ENCODE assay signal across 13 cellular contexts in the genomic region with DNA sequence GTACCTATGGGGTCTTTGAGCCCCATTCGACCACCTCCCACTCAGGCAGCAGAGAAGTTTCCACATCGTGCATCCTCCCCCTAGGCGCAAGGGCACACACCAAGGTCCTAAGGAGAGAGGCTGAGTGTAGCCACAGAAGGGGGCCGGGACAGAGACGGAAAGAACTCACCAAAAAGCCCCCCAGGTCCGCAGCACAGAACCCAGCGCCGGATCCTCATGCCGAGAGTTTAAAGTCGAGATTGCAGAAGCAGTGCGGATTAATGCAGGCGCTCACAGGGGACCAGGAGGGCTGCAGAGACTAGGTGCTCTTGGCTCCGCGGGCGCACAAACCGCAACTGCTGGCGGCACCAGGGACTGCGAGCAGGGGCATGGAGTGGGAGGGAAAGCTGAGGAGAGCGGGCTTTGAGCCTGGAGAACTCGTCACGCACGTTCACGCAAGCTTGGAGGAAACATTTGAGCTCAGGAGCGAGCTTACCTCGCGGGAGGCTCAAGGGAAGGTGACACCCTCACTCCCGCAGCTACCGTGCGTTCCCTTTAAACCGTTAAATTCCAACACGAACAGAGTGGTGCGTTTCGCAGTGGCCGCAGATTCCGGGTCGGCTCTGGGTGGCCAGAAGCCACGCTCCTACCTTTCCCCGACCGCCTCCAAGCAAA. TPM values are rescaled to one million over a fixed set of nuclear protein-coding genes. Genes with fewer than 3 reads are reported as not detected.
DNase-seq lines count a peak whose midpoint lies in the region; ATAC-seq and TF ChIP-seq lines count a peak whose summit lies in the region.
"Had no signal": no experiment of that assay in that cellular context is flagged by ENCODE, and none has a peak within 500 bp of the region (broad histone marks: within the 10 kb centered on the region; RNA-seq: fewer than 3 reads in every experiment).

No MANE protein-coding gene starts in this region.

- no peak overlapping the region for H3K9ac ChIP-seq in endodermal cell (ENCODE audit: extremely low read depth, low read length, poor library complexity, severe bottlenecking)
- no peak overlapping the region for H3K9ac ChIP-seq in rectal smooth muscle tissue (ENCODE audit: low read length)

- H3K27me3 Mint-ChIP-seq in endodermal cell (ENCODE audit: insufficient read depth): peaks cover 88% of the 10 kb centered on the region

- TF ChIP-seq CTCF in endodermal cell (conservative IDR thresholded peaks at IDR 0.05): peak; percentile 52

- 34 to 36% methylated on average over 22 to 39 of the region's 39 CpGs for WGBS in endodermal cell (ENCODE audit: insufficient coverage in 1 of 2, insufficient read length in 1 of 2), 2 experiments

- H3K36me3 Mint-ChIP-seq in endodermal cell (ENCODE audit: low read depth): no peaks in the 10 kb centered on the region

- DNase-seq in NCI-H510A (lab: John Stamatoyannopoulos, UW) (peak; percentile 0), NCI-H510A treated with DMSO at 0.1 percent for 48 hours (lab: John Stamatoyannopoulos, UW) (no peak), HuH-7 (ENCODE audit: low spot score) (peak; percentile 45), endodermal cell (peak; percentile 77), left lobe of liver (ENCODE audit: low spot score) (no peak)
- DNase-seq: activated CD4-positive, alpha-beta T cell treated with anti-CD3 and anti-CD28 coated beads, Interleukin-2, amount 50 U/mL, for 4 hours; IMR-90; naive thymus-derived CD8-positive, alpha-beta T cell; NCI-H187 had no signal

- no peaks in the 10 kb centered on the region for H3K9me3 Mint-ChIP-seq in endodermal cell

- H3K27me3 ChIP-seq in endodermal cell (ENCODE audit: control insufficient read depth, insufficient read depth, low read length, poor library complexity, severe bottlenecking) (peaks cover 99% of the 10 kb centered on the region), rectal smooth muscle tissue (ENCODE audit: control insufficient read depth, insufficient read depth, low read length) (peaks cover 29% of the 10 kb centered on the region)

- H3K4me3 ChIP-seq in endodermal cell (ENCODE audit: low read length): no peak overlapping the region
- H3K4me3 ChIP-seq in rectal smooth muscle tissue (ENCODE audit: low read length): peak overlapping the region; percentile 55
- H3K4me3 ChIP-seq: tibial nerve had no signal

- no peak for ATAC-seq in GM18909 (IDR thresholded peaks at IDR 0.05; ENCODE audit: poor library complexity, unreplicated experiment)
- ATAC-seq in left lobe of liver: no peak
- no peak for ATAC-seq in GM21447 (IDR thresholded peaks at IDR 0.05; ENCODE audit: unreplicated experiment)
- ATAC-seq: naive thymus-derived CD8-positive, alpha-beta T cell had no signal

- H3K4me1 Mint-ChIP-seq in endodermal cell: peaks cover 15% of the 10 kb centered on the region

- H3K4me3 Mint-ChIP-seq in endodermal cell: peak overlapping the region; percentile 46

- H3K36me3 ChIP-seq in endodermal cell (ENCODE audit: control insufficient read depth, insufficient read depth, low read length): no peaks in the 10 kb centered on the region
- H3K36me3 ChIP-seq in rectal smooth muscle tissue (ENCODE audit: control insufficient read depth, insufficient read depth, low read length): no peaks in the 10 kb centered on the region
- H3K36me3 ChIP-seq: tibial nerve had no signal

- H3K27ac ChIP-seq in endodermal cell (ENCODE audit: low read depth, low read length) (no peak overlapping the region), rectal smooth muscle tissue (ENCODE audit: low read depth, low read length) (peak overlapping the region; percentile 88)
- H3K27ac ChIP-seq: tibial nerve had no signal

- no peaks in the 10 kb centered on the region for H3K9me3 ChIP-seq in endodermal cell (ENCODE audit: control insufficient read depth, low read length)

- H3K4me1 ChIP-seq in endodermal cell (ENCODE audit: control insufficient read depth, insufficient read depth, low read length): no peaks in the 10 kb centered on the region
- H3K4me1 ChIP-seq in rectal smooth muscle tissue (ENCODE audit: control insufficient read depth, insufficient read depth, low read length): peaks cover 13% of the 10 kb centered on the region

- H3K27ac Mint-ChIP-seq in endodermal cell: no peak overlapping the region

RNA-seq across cellular contexts. Expression of gene NKX3-2, which starts 8.5 kb away (rescaled TPM):
- total RNA-seq in endodermal cell (1 to 10 TPM in 1 of 2 donors, under 1 TPM in 1; 0.11 to 1.5 TPM), left lobe of liver (not detected)
- 2.2 TPM for polyA plus RNA-seq in endodermal cell (2013, experiment 1 of 2)
- 2.1 TPM for polyA plus RNA-seq in endodermal cell (2013, experiment 2 of 2)
- total RNA-seq: IMR-90; naive thymus-derived CD8-positive, alpha-beta T cell had no signal
- polyA plus RNA-seq: naive thymus-derived CD8-positive, alpha-beta T cell had no signal

RNA-seq across cellular contexts. Expression of gene RAB28, which starts 51.7 kb away (rescaled TPM):
- total RNA-seq in endodermal cell (10 to 100 TPM; 24.6 to 25.7 TPM), left lobe of liver (4.8 TPM)
- polyA plus RNA-seq in endodermal cell (2013, experiment 1 of 2): 33.4 TPM
- 33.6 TPM for polyA plus RNA-seq in endodermal cell (2013, experiment 2 of 2)

Comparison
In these comparisons a context has a peak if more than half of its experiments do, and no peak if none do; other contexts are left out.
1. DNase-seq: peak in NCI-H510A (single experiment), HuH-7 (single experiment) and endodermal cell (single experiment); none in NCI-H510A treated with DMSO at 0.1 percent for 48 hours (single experiment) and left lobe of liver (single experiment).